Comparison of ENCODE assay signal across 9 cellular contexts in the genomic region with DNA sequence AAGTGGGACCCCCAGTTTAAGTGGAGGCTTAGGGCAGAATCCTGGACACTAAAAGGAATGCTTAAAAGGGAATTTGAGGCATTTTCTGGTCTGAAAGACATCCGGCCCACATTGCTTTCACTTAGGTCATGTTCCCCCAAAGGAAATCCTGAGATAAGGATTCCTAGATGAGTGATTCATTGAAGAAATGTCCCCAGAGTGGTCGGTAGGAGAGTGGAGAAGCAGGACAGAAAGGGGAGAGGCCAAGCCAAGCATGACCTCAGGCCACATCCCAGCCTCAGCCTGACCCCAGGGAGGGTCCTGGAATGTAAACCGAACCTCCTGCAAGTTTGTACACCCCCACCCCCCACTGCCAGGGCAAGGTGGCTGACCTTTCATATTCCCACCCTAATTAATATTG. TPM values are rescaled to one million over a fixed set of nuclear protein-coding genes. Genes with fewer than 3 reads are reported as not detected.
DNase-seq lines count a peak whose midpoint lies in the region; ATAC-seq, FAIRE-seq and TF ChIP-seq lines count a peak whose summit lies in the region.
"Had no signal": no experiment of that assay in that cellular context is flagged by ENCODE, and none has a peak within 500 bp of the region (broad histone marks: within the 10 kb centered on the region; RNA-seq: fewer than 3 reads in every experiment).

No MANE protein-coding gene starts in this region.

- peak; percentile 18; the same call in 1 of the 2 replicates for TF ChIP-seq EP300 in K562 (IDR thresholded peaks at IDR 0.05; ENCODE audit: low read length)

- no peaks in the 10 kb centered on the region for H3K9me1 ChIP-seq in K562 (ENCODE audit: control insufficient read depth, insufficient read depth, low read length)

- H3K4me2 ChIP-seq in BLaER1 (peak overlapping the region; percentile 24; the same call in 1 of the 2 replicates), K562 (ENCODE audit: insufficient read depth, low read length) (no peak overlapping the region)

- H4K20me1 ChIP-seq in BLaER1 (no peaks in the 10 kb centered on the region), K562 (replicated peaks; ENCODE audit: control insufficient read depth, insufficient read depth, low read length) (no peaks in the 10 kb centered on the region)

- 0% methylated on average over 3 of the region's 3 CpGs for WGBS in K562 (ENCODE audit: insufficient coverage, low coverage, missing lambda C conversion rate)

- H3K9ac ChIP-seq in BLaER1 (no peak overlapping the region), K562 (ENCODE audit: insufficient read depth in 1 of 2, low read depth in 2 of 2, low read length in 2 of 2) (no peak overlapping the region)

- in situ Hi-C loops in K562 (cut with MboI), result no loop called here

- intact Hi-C loops in K562 (cut with micrococcal nuclease) (no loop called here), posterior vena cava (cut with DNase I) (no loop called here)

- no peaks in the 10 kb centered on the region for H3K27me3 ChIP-seq in BLaER1
- H3K27me3 ChIP-seq in K562 (ENCODE audit: control insufficient read depth in 2 of 2, insufficient read depth in 2 of 2, low read length in 2 of 2), result peaks cover 2 to 21% of the 10 kb centered on the region in 2 experiments; a peak in 4 of 5 replicates

- H3K36me3 ChIP-seq in BLaER1 (no peaks in the 10 kb centered on the region), K562 (ENCODE audit: control insufficient read depth, insufficient read depth, low read length) (no peaks in the 10 kb centered on the region)

- no peak overlapping the region for H3K4me3 ChIP-seq in BLaER1
- H3K4me3 ChIP-seq in K562, result no peak overlapping the region
- H3K4me3 ChIP-seq: skin epidermis had no signal

- DNase-seq in HT1080 (ENCODE audit: low read depth) (peak; percentile 93), K562 (ENCODE audit: extremely low read depth in 1 of 4, low spot score in 3 of 4) (peak in 2 of 4 experiments; percentile 22 to 24), kidney tubule cell (ENCODE audit: low spot score) (peak; percentile 87), posterior vena cava (ENCODE audit: low spot score) (no peak), NOMO-1 (lab: John Stamatoyannopoulos, UW; ENCODE audit: unreplicated experiment in 2 of 2) (no peak), NCI-H1417 treated with DMSO at 0.1 percent for 48 hours (lab: John Stamatoyannopoulos, UW) (no peak)

- no peak for TF ChIP-seq CTCF in K562 (IDR thresholded peaks at IDR 0.05 in 2 of 3, conservative IDR thresholded peaks at IDR 0.05 in 1 of 3; ENCODE audit: insufficient read depth in 2 of 3, low read depth in 1 of 3, low read length in 3 of 3)

- H3K9me3 ChIP-seq in BLaER1 (no peaks in the 10 kb centered on the region), K562 (replicated peaks; ENCODE audit: control insufficient read depth, insufficient read depth, low read depth, low read length) (no peaks in the 10 kb centered on the region)

- FAIRE-seq in K562 (lab: Jason Lieb, UNC), result no peak

- no peak overlapping the region; the same call in 1 of the 2 replicates for H3K27ac ChIP-seq in BLaER1
- no peak overlapping the region for H3K27ac ChIP-seq in K562 (ENCODE audit: extremely low read depth, low read depth, low read length)
- H3K27ac ChIP-seq: skin epidermis had no signal

- TF ChIP-seq POLR2A in K562 (conservative IDR thresholded peaks at IDR 0.05), result no peak

- H3K79me2 ChIP-seq in K562 (ENCODE audit: control insufficient read depth, insufficient read depth, low read length), result no peaks in the 10 kb centered on the region

- no TSS peak for BruUV-seq in K562 (replicated peaks; lab: Mats Ljungman, UMichigan)

- POLR2A ChIA-PET in K562 (lab: Yijun Ruan, JAX), result interaction anchor here (0.6 to 1.2 kb wide), 2 partner anchors 10 to 223 kb away, joined by 3 to 6 read pairs; no protein-coding TSS in a partner anchor

- ATAC-seq in K562 (peak; percentile 16; the same call in 1 of the 3 replicates), HG03457 (IDR thresholded peaks at IDR 0.05; ENCODE audit: unreplicated experiment) (no peak)

- peaks cover 28% of the 10 kb centered on the region for H3K4me1 ChIP-seq in BLaER1
- peaks cover 0 to 14% of the 10 kb centered on the region in 2 experiments; a peak in 2 of 5 replicates for H3K4me1 ChIP-seq in K562 (replicated peaks in 1 of 2; ENCODE audit: control insufficient read depth in 2 of 2, insufficient read depth in 2 of 2, low read length in 2 of 2)

- TF ChIP-seq RAD21 in K562 (CRISPR knock-in tag; conservative IDR thresholded peaks at IDR 0.05 in 1 of 2, IDR thresholded peaks at IDR 0.05 in 1 of 2), result no peak

- H2AFZ ChIP-seq in K562 (ENCODE audit: low read depth, low read length), result no peak overlapping the region

- CTCF ChIA-PET in K562 (lab: Yijun Ruan, JAX; ENCODE audit: low intra/inter-chr PET ratio), result no interaction called here

TF ChIP-seq in K562, 482 proteins besides CTCF, POLR2A, EP300 and RAD21 (continues in another document):
- TF ChIP-seq DACH1 (IDR thresholded peaks at IDR 0.05; ENCODE audit: partially characterized antibody), result no peak
- TF ChIP-seq MEIS2 (IDR thresholded peaks at IDR 0.05; ENCODE audit: partially characterized antibody), result peak; percentile 91
- no peak for TF ChIP-seq ILK (tag; IDR thresholded peaks at IDR 0.05; ENCODE audit: borderline replicate concordance, low read depth)
- TF ChIP-seq, protein P1, sequence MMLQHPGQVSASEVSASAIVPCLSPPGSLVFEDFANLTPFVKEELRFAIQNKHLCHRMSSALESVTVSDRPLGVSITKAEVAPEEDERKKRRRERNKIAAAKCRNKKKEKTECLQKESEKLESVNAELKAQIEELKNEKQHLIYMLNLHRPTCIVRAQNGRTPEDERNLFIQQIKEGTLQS (IDR thresholded peaks at IDR 0.05), result peak; percentile 55; the same call in 1 of the 2 replicates
- TF ChIP-seq, protein P1 (CRISPR knock-in tag; conservative IDR thresholded peaks at IDR 0.05), result no peak
- TF ChIP-seq ETV1 (tag; conservative IDR thresholded peaks at IDR 0.05; ENCODE audit: low read depth), result peak; percentile 89
- peak; percentile 63; the same call in 1 of the 2 replicates for TF ChIP-seq JUND (IDR thresholded peaks at IDR 0.05; ENCODE audit: borderline replicate concordance, low read depth, low read length)
- peak; percentile 53; the same call in 1 of the 3 replicates for TF ChIP-seq JUND (tag; IDR thresholded peaks at IDR 0.05; ENCODE audit: borderline replicate concordance, low read depth, low read length)
- no peak for TF ChIP-seq E2F4 (CRISPR knock-in tag; IDR thresholded peaks at IDR 0.05; ENCODE audit: low read depth)
- TF ChIP-seq MCM3 (IDR thresholded peaks at IDR 0.05), result no peak
- TF ChIP-seq NCOR1 (IDR thresholded peaks at IDR 0.05), result no peak
- no peak for TF ChIP-seq CHCHD3 (CRISPR knock-in tag; IDR thresholded peaks at IDR 0.05)
- TF ChIP-seq SMARCE1 (IDR thresholded peaks at IDR 0.05), result 0 out of 2 replicates have a peak, but pooled peaks have one; percentile 35
- TF ChIP-seq TGIF2 (CRISPR knock-in tag; IDR thresholded peaks at IDR 0.05), result no peak
- TF ChIP-seq ARID1B (IDR thresholded peaks at IDR 0.05), result peak; percentile 47; the same call in 1 of the 2 replicates

RNA-seq across cellular contexts. Expression of gene HIVEP3, which starts 16.6 kb away (rescaled TPM):
- total RNA-seq in HT1080 (2014; rRNA removed; shearing (Covaris generic)), result 4.8 and 6.2 TPM in 2 replicates
- 15.3 and 17.2 TPM in 2 replicates for polyA plus RNA-seq in HT1080 (2015; cell fraction: cytosol; rRNA removed)
- polyA plus RNA-seq in HT1080 (2015; cell fraction: nucleus; rRNA removed), result 7.6 and 7.9 TPM in 2 replicates
- total RNA-seq in K562 (2011; cell fraction: chromatin; rRNA removed; ENCODE audit: low replicate concordance), result 1.9 and 2.5 TPM in 2 replicates
- 0.83 and 2.0 TPM in 2 replicates for total RNA-seq in K562 (2011; cell fraction: nucleolus; rRNA removed)
- 1.5 and 2.0 TPM in 2 replicates for total RNA-seq in K562 (2011; cell fraction: nucleoplasm; rRNA removed)
- total RNA-seq in K562 (2014; rRNA removed) (0.09 and 0.16 TPM in 2 replicates), K562 (2014; rRNA removed; fragmentation: Illumina TruSeq; extraction: Trizol) (0.26 and 0.33 TPM in 2 replicates), K562 (2015; rRNA removed; fragmentation: Illumina TruSeq; extraction: Trizol) (0.11 and 0.23 TPM in 2 replicates), K562 (2021) (0.58 and 0.63 TPM in 2 replicates), posterior vena cava (1 to 10 TPM; 4.1 to 5.5 TPM)
- polyA plus RNA-seq in K562 (2011; rRNA removed) (0.23 and 0.35 TPM in 2 replicates), K562 (2014; fragmentation: Illumina TruSeq; extraction: Trizol) (0.53 and 0.55 TPM in 2 replicates), K562 (2014; fragmentation: Nextera tagmentation; extraction: Ambion mirVana) (under 1 TPM in 1 of 2 experiments, not detected in 1; 0.11 TPM), K562 (2014; rRNA removed) (0.15 and 0.49 TPM in 2 replicates)
- polyA plus RNA-seq in K562 (2011; cell fraction: cytosol; rRNA removed), result 0.28 and 0.54 TPM in 2 replicates
- polyA plus RNA-seq in K562 (2011; cell fraction: nucleus; rRNA removed), result 0.38 and 0.65 TPM in 2 replicates
- 0.43 and 0.93 TPM in 2 replicates for polyA plus RNA-seq in K562 (2012)
- 0.45 and 0.74 TPM in 2 replicates for polyA minus RNA-seq in K562 (2011; rRNA and poly(A)+ RNA removed)
- polyA minus RNA-seq in K562 (2011; cell fraction: cytosol; rRNA and poly(A)+ RNA removed), result 0.55 TPM in 1 of 2 replicates, not detected in the other
- polyA minus RNA-seq in K562 (2011; cell fraction: nucleus; rRNA and poly(A)+ RNA removed), result 0.11 and 0.40 TPM in 2 replicates

Comparison
In these comparisons a context has a peak if more than half of its experiments do, and no peak if none do; other contexts are left out.
1. DNase-seq: peak in HT1080 (single experiment) and kidney tubule cell (single experiment); none in posterior vena cava (single experiment), NOMO-1 (0 of 2) and NCI-H1417 treated with DMSO at 0.1 percent for 48 hours (single experiment).